16 cellular contexts compared by ENCODE assay signal in the genomic region with DNA sequence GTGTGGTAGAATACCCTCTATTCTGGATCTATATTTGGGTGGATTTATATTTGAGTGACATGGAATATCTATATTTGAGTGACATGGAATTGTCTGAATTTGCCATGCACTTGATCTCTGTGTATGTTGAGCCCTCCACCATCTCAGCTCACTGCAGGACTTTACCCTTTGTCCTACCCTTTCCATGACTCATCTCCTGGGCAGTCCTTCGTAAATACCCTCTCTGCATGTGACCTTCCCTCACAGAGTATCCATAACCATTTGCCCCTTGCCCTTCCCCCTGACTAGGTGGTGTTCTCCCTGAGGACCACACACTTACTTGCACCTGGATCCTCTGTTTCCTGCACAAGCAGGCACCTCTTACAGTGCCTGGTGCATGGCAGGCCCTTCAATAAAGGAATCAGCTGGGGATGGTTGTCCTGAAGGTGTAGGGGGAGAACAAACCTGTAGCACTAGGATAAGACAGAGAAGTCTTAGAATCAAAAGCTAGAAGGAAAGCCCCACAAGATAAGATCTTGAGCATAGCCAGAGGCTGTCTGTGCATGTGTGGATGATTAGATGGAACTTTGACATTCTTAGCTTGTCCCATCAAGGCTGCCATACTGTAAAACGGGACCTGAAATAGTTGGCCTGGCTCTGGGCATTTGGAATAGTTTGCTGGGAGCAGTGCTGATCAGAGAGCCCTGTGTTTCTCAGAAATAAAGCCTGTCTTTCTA.
DNase-seq lines count a peak whose midpoint lies in the region; FAIRE-seq and TF ChIP-seq lines count a peak whose summit lies in the region.
"Had no signal": no experiment of that assay in that cellular context is flagged by ENCODE, and none has a peak within 500 bp of the region (broad histone marks: within the 10 kb centered on the region; RNA-seq: fewer than 3 reads in every experiment).

No MANE protein-coding gene starts in this region.

- no peak overlapping the region for H3K4me3 Mint-ChIP-seq in activated T-helper 1 cell treated with anti-CD3 and anti-CD28 coated beads, Interleukin-12 subunit alpha, Interleukin-12 subunit beta, Interleukin-2, Interleukin-4 antibody, amounts not matched to agents 30 ng/mL and 10 ng/mL and 1 ng/mL, durations not matched to agents 14 hours and 24 hours and 36 hours

- no peaks in the 10 kb centered on the region for H3K4me1 ChIP-seq in mesendoderm (ENCODE audit: control insufficient read depth, low read depth, low read length)
- H3K4me1 ChIP-seq: Peyer's patch had no signal

- H3K27me3 Mint-ChIP-seq in activated T-helper 1 cell treated with anti-CD3 and anti-CD28 coated beads, Interleukin-12 subunit alpha, Interleukin-12 subunit beta, Interleukin-2, Interleukin-4 antibody, amounts not matched to agents 30 ng/mL and 10 ng/mL and 1 ng/mL, durations not matched to agents 14 hours and 24 hours and 36 hours (ENCODE audit: insufficient read depth): no peaks in the 10 kb centered on the region

- no peak for TF ChIP-seq CTCF in D721Med (IDR thresholded peaks at IDR 0.05; ENCODE audit: insufficient read depth, missing control alignments)

- H3K23ac ChIP-seq in mesendoderm (ENCODE audit: low read length): no peak overlapping the region

- no peaks in the 10 kb centered on the region for H3K9me3 Mint-ChIP-seq in activated T-helper 1 cell treated with anti-CD3 and anti-CD28 coated beads, Interleukin-12 subunit alpha, Interleukin-12 subunit beta, Interleukin-2, Interleukin-4 antibody, amounts not matched to agents 30 ng/mL and 10 ng/mL and 1 ng/mL, durations not matched to agents 14 hours and 24 hours and 36 hours

- no peaks in the 10 kb centered on the region for H3K36me3 Mint-ChIP-seq in activated T-helper 1 cell treated with anti-CD3 and anti-CD28 coated beads, Interleukin-12 subunit alpha, Interleukin-12 subunit beta, Interleukin-2, Interleukin-4 antibody, amounts not matched to agents 30 ng/mL and 10 ng/mL and 1 ng/mL, durations not matched to agents 14 hours and 24 hours and 36 hours (ENCODE audit: low read depth)

- no peak overlapping the region for H3K27ac ChIP-seq in mesendoderm (ENCODE audit: low read depth, low read length)
- H3K27ac ChIP-seq: A549, C4-2B, Peyer's patch had no signal

- no peak overlapping the region for H3K56ac ChIP-seq in mesendoderm (ENCODE audit: low read length)

- H3K27me3 ChIP-seq in mesendoderm (ENCODE audit: insufficient read depth, low read length, poor library complexity): no peaks in the 10 kb centered on the region
- H3K27me3 ChIP-seq: Peyer's patch had no signal

- H3K79me1 ChIP-seq in mesendoderm (ENCODE audit: low read length): no peaks in the 10 kb centered on the region

- H3K4me1 Mint-ChIP-seq in activated T-helper 1 cell treated with anti-CD3 and anti-CD28 coated beads, Interleukin-12 subunit alpha, Interleukin-12 subunit beta, Interleukin-2, Interleukin-4 antibody, amounts not matched to agents 30 ng/mL and 10 ng/mL and 1 ng/mL, durations not matched to agents 14 hours and 24 hours and 36 hours (ENCODE audit: low read depth): no peaks in the 10 kb centered on the region

- no peak overlapping the region for H3K27ac Mint-ChIP-seq in activated T-helper 1 cell treated with anti-CD3 and anti-CD28 coated beads, Interleukin-12 subunit alpha, Interleukin-12 subunit beta, Interleukin-2, Interleukin-4 antibody, amounts not matched to agents 30 ng/mL and 10 ng/mL and 1 ng/mL, durations not matched to agents 14 hours and 24 hours and 36 hours

- H3K36me3 ChIP-seq in mesendoderm (ENCODE audit: control insufficient read depth, insufficient read depth, low read length): no peaks in the 10 kb centered on the region
- H3K36me3 ChIP-seq: Peyer's patch had no signal

- no peak overlapping the region for H4K8ac ChIP-seq in mesendoderm (ENCODE audit: low read depth, low read length)

- intact Hi-C loops in activated T-helper 1 cell treated with anti-CD3 and anti-CD28 coated beads, Interleukin-12 subunit alpha, Interleukin-12 subunit beta, Interleukin-2, Interleukin-4 antibody, amounts not matched to agents 30 ng/mL and 10 ng/mL and 1 ng/mL, durations not matched to agents 14 hours and 24 hours and 36 hours (cut with micrococcal nuclease): no loop called here

- no peak overlapping the region for H3K9ac ChIP-seq in mesendoderm (ENCODE audit: low read length)

- FAIRE-seq in D721Med (lab: Jason Lieb, UNC): peak; percentile 77
- FAIRE-seq: A549, GM12878, GM18507 had no signal

- H2AK5ac ChIP-seq in mesendoderm (ENCODE audit: low read length): no peak overlapping the region

- no peak overlapping the region for H3K4ac ChIP-seq in mesendoderm (ENCODE audit: low read depth, low read length)

- no CpG with 5 or more reads among the region's 2 CpGs for WGBS in mesendoderm (ENCODE audit: extremely low coverage, insufficient coverage, low lambda C conversion rate)

- no peak overlapping the region for H2BK15ac ChIP-seq in mesendoderm (replicated peaks; ENCODE audit: low read depth)

- H2BK5ac ChIP-seq in mesendoderm (ENCODE audit: low read length): no peak overlapping the region

- H3K4me2 ChIP-seq in mesendoderm (ENCODE audit: low read length): no peak overlapping the region
- H3K4me2 ChIP-seq: A549 had no signal

- H4K5ac ChIP-seq in mesendoderm (ENCODE audit: low read length): no peak overlapping the region

- H3K4me3 ChIP-seq in mesendoderm (ENCODE audit: low read length): no peak overlapping the region
- H3K4me3 ChIP-seq: A549, GM12878, Peyer's patch had no signal

- no peak for DNase-seq in D721Med (ENCODE audit: insufficient read length, low spot score)
- DNase-seq in HT-29 (ENCODE audit: low spot score): peak; percentile 5
- DNase-seq in SK-N-DZ (ENCODE audit: low spot score): peak; percentile 92
- DNase-seq in mesendoderm: peak; percentile 10
- no peak for DNase-seq in cerebellar cortex (ENCODE audit: low spot score)
- DNase-seq in activated T-helper 1 cell treated with anti-CD3 and anti-CD28 coated beads, Interleukin-12 subunit alpha, Interleukin-12 subunit beta, Interleukin-2, Interleukin-4 antibody, amounts not matched to agents 30 ng/mL and 10 ng/mL and 1 ng/mL, durations not matched to agents 14 hours and 24 hours and 36 hours (ENCODE audit: low spot score): no peak
- no peak for DNase-seq in cerebellum (ENCODE audit: low spot score)
- DNase-seq: DMS153, H7, NCI-H1048, SIG-M5 had no signal

- no peaks in the 10 kb centered on the region for H3K79me2 ChIP-seq in mesendoderm (ENCODE audit: control insufficient read depth, insufficient read depth, low read length)

- no peak overlapping the region for H2BK120ac ChIP-seq in mesendoderm (ENCODE audit: low read depth, low read length)

- H3K18ac ChIP-seq in mesendoderm (ENCODE audit: low read length): no peak overlapping the region

Comparison
In these comparisons a context has a peak if more than half of its experiments do, and no peak if none do; other contexts are left out.
1. DNase-seq: peak in HT-29 (single experiment), SK-N-DZ (single experiment) and mesendoderm (single experiment); none in D721Med (single experiment), cerebellar cortex (single experiment), activated T-helper 1 cell treated with anti-CD3 and anti-CD28 coated beads, Interleukin-12 subunit alpha, Interleukin-12 subunit beta, Interleukin-2, Interleukin-4 antibody, amounts not matched to agents 30 ng/mL and 10 ng/mL and 1 ng/mL, durations not matched to agents 14 hours and 24 hours and 36 hours (single experiment) and cerebellum (single experiment).